In genomic region chr10:27692663-27693062, GRCh38 we compare ENCODE assay signal across 25 cellular contexts. TPM values are rescaled to one million over a fixed set of nuclear protein-coding genes. Genes with fewer than 3 reads are reported as not detected.
"Had no signal": no experiment of that assay in that cellular context is flagged by ENCODE, and none has a peak within 500 bp of the region (broad histone marks: within the 10 kb centered on the region; RNA-seq: fewer than 3 reads in every experiment).

No MANE protein-coding gene starts in this region.

- H3K36me3 ChIP-seq: brain microvascular endothelial cell, heart left ventricle had no signal

- H3K27ac ChIP-seq: brain microvascular endothelial cell, epithelial cell of prostate had no signal

- DNase-seq: activated CD4-positive, alpha-beta memory T cell treated with anti-CD3 and anti-CD28 coated beads, Interleukin-2, amount 10 ng/mL, durations not matched to agents 7 days and 5 days; activated CD4-positive, alpha-beta T cell treated with anti-CD3 and anti-CD28 coated beads for 36 hours; activated CD4-positive, alpha-beta T cell treated with anti-CD3 and anti-CD28 coated beads, Interleukin-2, amount 10 ng/mL, durations not matched to agents 24 days and 14 days; activated CD4-positive, alpha-beta T cell treated with anti-CD3 and anti-CD28 coated beads, Interleukin-2, amount 50 U/mL, for 4 hours; activated CD4-positive, CD25-positive, alpha-beta regulatory T cell; activated CD4-positive, CD25-positive, alpha-beta regulatory T cell treated with anti-CD3 and anti-CD28 coated beads, Interleukin-2, amount 50 U/mL, for 72 hours; activated CD8-positive, alpha-beta memory T cell treated with anti-CD3 and anti-CD28 coated beads, Interleukin-2, amount 50 U/mL, for 48 hours; activated gamma-delta T cell; activated naive CD4-positive, alpha-beta T cell; activated naive CD4-positive, alpha-beta T cell treated with anti-CD3 and anti-CD28 coated beads, Interleukin-2, amount 10 ng/mL, durations not matched to agents 7 days and 5 days; activated naive CD8-positive, alpha-beta T cell treated with anti-CD3 and anti-CD28 coated beads, Interleukin-2, amount 10 ng/mL, durations not matched to agents 7 days and 5 days; activated T-cell treated with anti-CD3 and anti-CD28 coated beads for 4 hours; activated T-cell treated with anti-CD3 and anti-CD28 coated beads, Interleukin-2, amount 50 U/mL, for 24 hours; activated T-cell treated with anti-CD3 and anti-CD28 coated beads, Interleukin-2, amount 50 U/mL, for 72 hours; brain microvascular endothelial cell; effector CD8-positive, alpha-beta T cell; foreskin fibroblast; glutamatergic neuron; heart left ventricle; T-helper 2 cell had no signal

- H3K4me3 ChIP-seq: heart left ventricle had no signal

- ATAC-seq: activated CD4-positive, alpha-beta T cell treated with anti-CD3 and anti-CD28 coated beads for 36 hours; activated naive CD4-positive, alpha-beta T cell treated with anti-CD3 and anti-CD28 coated beads, Interleukin-2, amount 50 U/mL, for 72 hours; activated T-cell treated with anti-CD3 and anti-CD28 coated beads, Interleukin-2, amount 50 U/mL, for 72 hours had no signal

- H3K27me3 ChIP-seq: brain microvascular endothelial cell, heart left ventricle had no signal

RNA-seq across cellular contexts. Expression of gene MKX, which starts 53.0 kb away (rescaled TPM):
- total RNA-seq: activated CD4-positive, alpha-beta T cell treated with anti-CD3 and anti-CD28 coated beads, Interleukin-2, amount 10 ng/mL, durations not matched to agents 24 days and 14 days; activated naive CD4-positive, alpha-beta T cell treated with anti-CD3 and anti-CD28 coated beads, Interleukin-2, amount 50 U/mL, for 72 hours; dermis microvascular lymphatic vessel endothelial cell; endothelial cell of umbilical vein; T-helper 1 cell treated with Interleukin-12 subunit alpha and Interleukin-12 subunit beta and Interleukin-4 antibody, amounts not matched to agents 30 ng/mL and 1 ng/mL, for 36 hours had no signal
- polyA plus RNA-seq: endothelial cell of umbilical vein had no signal
